ENCODE assay signal across 18 cellular contexts in genomic region chr10:107865691-107866090, GRCh38.
DNase-seq lines count a peak whose midpoint lies in the region; ATAC-seq and TF ChIP-seq lines count a peak whose summit lies in the region.
"Had no signal": no experiment of that assay in that cellular context is flagged by ENCODE, and none has a peak within 500 bp of the region (broad histone marks: within the 10 kb centered on the region; RNA-seq: fewer than 3 reads in every experiment).

No MANE protein-coding gene starts in this region.

- H3K4me3 Mint-ChIP-seq in type B pancreatic cell = no peak overlapping the region
- no peak overlapping the region for H3K4me3 Mint-ChIP-seq in chondrocyte (ENCODE audit: unreplicated experiment)
- no peak overlapping the region for H3K4me3 Mint-ChIP-seq in endothelial cell (ENCODE audit: unreplicated experiment)
- H3K4me3 Mint-ChIP-seq: CD4-positive, alpha-beta memory T cell had no signal

- H3K9me3 ChIP-seq in Panc1 (ENCODE audit: control insufficient read depth, insufficient read depth, low read depth, low read length) = no peaks in the 10 kb centered on the region; the same call in 1 of the 2 replicates

- intact Hi-C loops in Panc1 (cut with micrococcal nuclease; ENCODE audit: unreplicated experiment) = no loop called here

- DNase-seq in NCI-H82 (lab: John Stamatoyannopoulos, UW) = peak; percentile 21
- DNase-seq in NCI-H82 treated with DMSO at 0.1 percent for 48 hours (lab: John Stamatoyannopoulos, UW; ENCODE audit: unreplicated experiment) = no peak
- DNase-seq in NAMALWA (ENCODE audit: low spot score) = peak; percentile 20
- no peak for DNase-seq in Panc1 (ENCODE audit: low read depth, low spot score)
- no peak for DNase-seq in type B pancreatic cell (ENCODE audit: extremely low spot score, unreplicated experiment)
- DNase-seq in chondrocyte (ENCODE audit: low spot score) = no peak
- DNase-seq in endothelial cell (ENCODE audit: low spot score) = no peak
- no peak for DNase-seq in cerebellar nuclear complex (lab: John Stamatoyannopoulos, UW)
- DNase-seq: CD4-positive, alpha-beta memory T cell; DMS79; NCI-H1417; NCI-H2029; NCI-H446 treated with DMSO at 0.1 percent for 48 hours; NCI-H69; SW 1271; T-helper 2 cell had no signal

- H3K36me3 Mint-ChIP-seq in type B pancreatic cell (no peaks in the 10 kb centered on the region), chondrocyte (ENCODE audit: low read depth) (no peaks in the 10 kb centered on the region), endothelial cell (ENCODE audit: low read depth, unreplicated experiment) (no peaks in the 10 kb centered on the region)
- H3K36me3 Mint-ChIP-seq: CD4-positive, alpha-beta memory T cell had no signal

- no peak overlapping the region for H3K27ac ChIP-seq in Panc1 (ENCODE audit: low read length)

- H3K9me3 Mint-ChIP-seq in type B pancreatic cell (no peaks in the 10 kb centered on the region), chondrocyte (ENCODE audit: low read depth) (peaks cover 4% of the 10 kb centered on the region), endothelial cell (ENCODE audit: unreplicated experiment) (no peaks in the 10 kb centered on the region)

- no TSS peak for BruUV-seq in Panc1 (replicated peaks; lab: Mats Ljungman, UMichigan)

- no peak overlapping the region for H3K27ac Mint-ChIP-seq in type B pancreatic cell
- H3K27ac Mint-ChIP-seq in chondrocyte (ENCODE audit: unreplicated experiment) = no peak overlapping the region
- no peak overlapping the region for H3K27ac Mint-ChIP-seq in endothelial cell (ENCODE audit: unreplicated experiment)
- H3K27ac Mint-ChIP-seq: CD4-positive, alpha-beta memory T cell had no signal

- no peaks in the 10 kb centered on the region for H3K27me3 Mint-ChIP-seq in type B pancreatic cell
- H3K27me3 Mint-ChIP-seq in chondrocyte (ENCODE audit: low read depth) = no peaks in the 10 kb centered on the region
- H3K27me3 Mint-ChIP-seq in endothelial cell (ENCODE audit: unreplicated experiment) = no peaks in the 10 kb centered on the region
- H3K27me3 Mint-ChIP-seq: CD4-positive, alpha-beta memory T cell had no signal

- CTCF ChIA-PET in Panc1 (lab: Charles Lee) = no interaction called here

- H3K4me1 ChIP-seq in Panc1 (ENCODE audit: control insufficient read depth, insufficient read depth, low read length) = no peaks in the 10 kb centered on the region

- H3K27me3 ChIP-seq in Panc1 (ENCODE audit: control insufficient read depth, insufficient read depth, low read length) = no peaks in the 10 kb centered on the region

- H3K4me3 ChIP-seq in Panc1 (ENCODE audit: low read depth in 2 of 2, low read length in 2 of 2) = no peak overlapping the region
- H3K4me3 ChIP-seq: K562 had no signal

- TF ChIP-seq CTCF in Panc1 (IDR thresholded peaks at IDR 0.05) = peak; percentile 26
- TF ChIP-seq CTCF in type B pancreatic cell (conservative IDR thresholded peaks at IDR 0.05) = peak; percentile 32
- no peak for TF ChIP-seq CTCF in chondrocyte (IDR thresholded peaks at IDR 0.05)
- TF ChIP-seq CTCF in endothelial cell (IDR thresholded peaks at IDR 0.05; ENCODE audit: unreplicated experiment) = no peak

- ATAC-seq in Panc1 = no peak
- ATAC-seq: HCT116, K562 had no signal

- in situ Hi-C loops in Panc1 (cut with HindIII; ENCODE audit: low pct_unique_long_range_greater_than_20kb, low sequenced_read_pairs) = no loop called here

- H3K4me1 Mint-ChIP-seq in type B pancreatic cell (ENCODE audit: unreplicated experiment) = no peaks in the 10 kb centered on the region
- H3K4me1 Mint-ChIP-seq in chondrocyte (ENCODE audit: low read depth) = no peaks in the 10 kb centered on the region
- H3K4me1 Mint-ChIP-seq in endothelial cell (ENCODE audit: unreplicated experiment) = no peaks in the 10 kb centered on the region
- H3K4me1 Mint-ChIP-seq: CD4-positive, alpha-beta memory T cell had no signal

- POLR2A ChIA-PET in Panc1 (lab: Charles Lee) = no interaction called here

- H3K36me3 ChIP-seq in Panc1 (ENCODE audit: control insufficient read depth, insufficient read depth, low read length) = no peaks in the 10 kb centered on the region

Comparison
In these comparisons a context has a peak if more than half of its experiments do, and no peak if none do; other contexts are left out.
1. DNase-seq: peak in NCI-H82 (single experiment) and NAMALWA (single experiment); none in NCI-H82 treated with DMSO at 0.1 percent for 48 hours (single experiment), Panc1 (single experiment), type B pancreatic cell (single experiment), chondrocyte (single experiment), endothelial cell (single experiment) and cerebellar nuclear complex (0 of 2).
2. CTCF ChIP-seq: peak in Panc1 (single experiment) and type B pancreatic cell (single experiment); none in chondrocyte (single experiment) and endothelial cell (single experiment).